28 cellular contexts compared by ENCODE assay signal in the genomic region with DNA sequence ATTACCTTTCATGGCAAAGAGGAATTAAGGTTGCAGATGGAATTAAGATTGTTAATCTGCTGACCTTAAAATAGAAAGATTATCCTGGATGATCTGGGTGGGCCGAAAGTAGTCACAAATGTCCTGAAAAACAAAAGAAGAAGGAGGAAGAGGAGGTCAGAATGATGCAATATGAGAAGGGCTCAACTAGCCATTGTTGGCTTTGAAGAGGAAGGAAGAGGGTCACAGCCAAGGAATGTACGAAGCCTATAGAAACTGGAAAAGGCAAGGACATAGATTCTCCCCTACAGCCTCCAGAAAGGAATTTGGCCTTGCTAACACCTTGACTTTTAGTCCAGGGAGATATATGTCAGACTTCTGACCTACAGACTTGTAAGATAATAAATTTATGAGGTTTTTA. TPM values are rescaled to one million over a fixed set of nuclear protein-coding genes. Genes with fewer than 3 reads are reported as not detected.
"Had no signal": no experiment of that assay in that cellular context is flagged by ENCODE, and none has a peak within 500 bp of the region (broad histone marks: within the 10 kb centered on the region; RNA-seq: fewer than 3 reads in every experiment).

No MANE protein-coding gene starts in this region.

- H3K4me3 Mint-ChIP-seq: activated CD4-positive, alpha-beta T cell treated with anti-CD3 and anti-CD28 coated beads, Interleukin-2, amount 10 ng/mL, durations not matched to agents 24 days and 14 days; activated CD8-positive, alpha-beta T cell treated with anti-CD3 and anti-CD28 coated beads for 36 hours; activated T-cell treated with anti-CD3 and anti-CD28 coated beads, Interleukin-2, amount 50 U/mL, for 72 hours; dendritic cell treated with granulocyte-macrophage colony-stimulating factor and Interleukin-4, amounts not matched to agents 40 ng/mL and 50 ng/mL, for 4 days; immature natural killer cell; mesothelial cell of epicardium; nephron progenitor cell had no signal

- H3K36me3 ChIP-seq: breast epithelium, gastrocnemius medialis, neutrophil, transverse colon had no signal

- H3K4me2 ChIP-seq: hepatocyte had no signal

- H3K4me3 ChIP-seq: breast epithelium, gastrocnemius medialis, hepatocyte, skin epidermis, testis, transverse colon had no signal

- H3K27me3 ChIP-seq: breast epithelium, hepatocyte, testis, transverse colon had no signal

- DNase-seq: activated CD4-positive, alpha-beta T cell treated with anti-CD3 and anti-CD28 coated beads, Interleukin-2, amount 10 ng/mL, durations not matched to agents 24 days and 14 days; activated CD4-positive, CD25-positive, alpha-beta regulatory T cell treated with anti-CD3 and anti-CD28 coated beads, Interleukin-2, amount 50 U/mL, for 72 hours; activated CD8-positive, alpha-beta T cell treated with anti-CD3 and anti-CD28 coated beads for 36 hours; activated naive CD4-positive, alpha-beta T cell; activated T-cell treated with anti-CD3 and anti-CD28 coated beads, Interleukin-2, amount 50 U/mL, for 72 hours; central memory CD4-positive, alpha-beta T cell; effector CD4-positive, alpha-beta T cell; gastrocnemius medialis; immature natural killer cell; kidney; left colon; naive B cell; nephron progenitor cell; stimulated activated CD4-positive, alpha-beta T cell treated with anti-CD3 and anti-CD28 coated beads, Interleukin-12 subunit alpha, Interleukin-12 subunit beta, amount 100 ng/mL, for 4 hours; stimulated activated CD4-positive, alpha-beta T cell treated with anti-CD3 and anti-CD28 coated beads, Interleukin-4, amount 100 ng/mL, for 1 hour; stimulated activated naive CD8-positive, alpha-beta T cell treated with anti-CD3 and anti-CD28 coated beads, Interleukin-15, Interleukin-2, amounts not matched to agents 100 U/mL and 50 U/mL, for 24 hours; T-helper 9 cell; testis; transverse colon had no signal

- H3K9me3 Mint-ChIP-seq: activated CD4-positive, alpha-beta T cell treated with anti-CD3 and anti-CD28 coated beads, Interleukin-2, amount 10 ng/mL, durations not matched to agents 24 days and 14 days; activated CD8-positive, alpha-beta T cell treated with anti-CD3 and anti-CD28 coated beads for 36 hours; activated naive CD4-positive, alpha-beta T cell treated with anti-CD3 and anti-CD28 coated beads, Interleukin-2, amount 50 U/mL, for 72 hours; activated T-cell treated with anti-CD3 and anti-CD28 coated beads, Interleukin-2, amount 50 U/mL, for 72 hours; dendritic cell treated with granulocyte-macrophage colony-stimulating factor and Interleukin-4, amounts not matched to agents 40 ng/mL and 50 ng/mL, for 4 days had no signal

- H3K27ac ChIP-seq: breast epithelium, gastrocnemius medialis, hepatocyte, neutrophil, skin epidermis, testis, transverse colon had no signal

- H3K9me3 ChIP-seq: breast epithelium, gastrocnemius medialis, neutrophil, testis, transverse colon had no signal

- H3K27ac Mint-ChIP-seq: activated CD4-positive, alpha-beta T cell treated with anti-CD3 and anti-CD28 coated beads, Interleukin-2, amount 10 ng/mL, durations not matched to agents 24 days and 14 days; activated CD8-positive, alpha-beta T cell treated with anti-CD3 and anti-CD28 coated beads for 36 hours; activated naive CD4-positive, alpha-beta T cell treated with anti-CD3 and anti-CD28 coated beads, Interleukin-2, amount 50 U/mL, for 72 hours; activated T-cell treated with anti-CD3 and anti-CD28 coated beads, Interleukin-2, amount 50 U/mL, for 72 hours; dendritic cell treated with granulocyte-macrophage colony-stimulating factor and Interleukin-4, amounts not matched to agents 40 ng/mL and 50 ng/mL, for 4 days; immature natural killer cell; mesothelial cell of epicardium; naive B cell; nephron progenitor cell had no signal

- H3K79me2 ChIP-seq: hepatocyte had no signal

- FAIRE-seq: kidney, urothelium cell line had no signal

- H3K4me1 ChIP-seq: breast epithelium, gastrocnemius medialis, testis, transverse colon had no signal

- H2AFZ ChIP-seq: hepatocyte had no signal

- H3K36me3 Mint-ChIP-seq: activated naive CD4-positive, alpha-beta T cell treated with anti-CD3 and anti-CD28 coated beads, Interleukin-2, amount 50 U/mL, for 72 hours; immature natural killer cell; mesothelial cell of epicardium; naive B cell had no signal

- H3K4me1 Mint-ChIP-seq: activated CD4-positive, alpha-beta T cell treated with anti-CD3 and anti-CD28 coated beads, Interleukin-2, amount 10 ng/mL, durations not matched to agents 24 days and 14 days; immature natural killer cell; mesothelial cell of epicardium; nephron progenitor cell had no signal

RNA-seq across cellular contexts. Expression of gene FMOD, which starts 39.4 kb away (rescaled TPM):
- total RNA-seq: osteocyte had no signal
- polyA plus RNA-seq: immature natural killer cell had no signal
